Comparison of ENCODE assay signal across 9 cellular contexts in genomic region chr1:235011064-235011598, GRCh38.
DNase-seq lines count a peak whose midpoint lies in the region; ATAC-seq, FAIRE-seq and TF ChIP-seq lines count a peak whose summit lies in the region.
"Had no signal": no experiment of that assay in that cellular context is flagged by ENCODE, and none has a peak within 500 bp of the region (broad histone marks: within the 10 kb centered on the region; RNA-seq: fewer than 3 reads in every experiment).

No MANE protein-coding gene starts in this region.

- POLR2A ChIA-PET in H1 (lab: Charles Lee; ENCODE audit: partially characterized antibody), result interaction anchor here (1.2 kb wide), 1 partner anchor 40 kb away, joined by 4 read pairs; no protein-coding TSS in a partner anchor

- no peak overlapping the region for H3K27ac ChIP-seq in H1 (ENCODE audit: low read depth, low read length)

- no peak overlapping the region for H3K4ac ChIP-seq in H1 (replicated peaks; ENCODE audit: insufficient read length, low read depth, low read length)

- H3K9ac ChIP-seq in H1 (replicated peaks in 1 of 4; ENCODE audit: extremely low read depth in 1 of 4, low read depth in 3 of 4, low read length in 3 of 4), result no peak overlapping the region

- peak overlapping the region; percentile 98 for H3K27ac Mint-ChIP-seq in activated CD4-positive, alpha-beta T cell treated with anti-CD3 and anti-CD28 coated beads, Interleukin-2, amount 10 ng/mL, durations not matched to agents 24 days and 14 days

- H3K14ac ChIP-seq in H1 (ENCODE audit: insufficient read length), result no peak overlapping the region

- H3K56ac ChIP-seq in H1 (replicated peaks; ENCODE audit: insufficient read length, low read depth, low read length), result no peak overlapping the region

- no peaks in the 10 kb centered on the region for H3K27me3 ChIP-seq in H1 (replicated peaks in 1 of 4; ENCODE audit: control insufficient read depth in 3 of 4, extremely low read depth in 1 of 4, insufficient read depth in 3 of 4, low read length in 3 of 4)

- no peak overlapping the region for H3K23ac ChIP-seq in H1 (ENCODE audit: insufficient read length)

- CTCF ChIA-PET in H1 (lab: Charles Lee; ENCODE audit: partially characterized antibody), result interaction anchor here (0.8 kb wide), 1 partner anchor 512 kb away, joined by 5 read pairs; no protein-coding TSS in a partner anchor

- no peak for TF ChIP-seq RAD21 in H1 (IDR thresholded peaks at IDR 0.05 in 1 of 2, conservative IDR thresholded peaks at IDR 0.05 in 1 of 2; ENCODE audit: low read depth in 2 of 2, low read length in 2 of 2)

- TF ChIP-seq POLR2A in H1 (IDR thresholded peaks at IDR 0.05; ENCODE audit: control extremely low read depth in 1 of 2, low read depth in 2 of 2, low read length in 2 of 2), result no peak

- H3K23me2 ChIP-seq in H1 (ENCODE audit: low read depth, low read length), result no peaks in the 10 kb centered on the region

- no peak for TF ChIP-seq CTCF in H1 (IDR thresholded peaks at IDR 0.05; ENCODE audit: control extremely low read depth in 1 of 3, insufficient read depth in 1 of 3, low read depth in 1 of 3, low read length in 3 of 3)

- WGBS in H1 (ENCODE audit: extremely low coverage in 1 of 2, insufficient coverage in 1 of 2, insufficient read length in 1 of 2, insufficient replicate concordance in 2 of 2, low coverage in 1 of 2, low lambda C conversion rate in 2 of 2, missing lambda C conversion rate in 1 of 2), 2 experiments, result 90% methylated on average over 7 of the region's 7 CpGs; no CpG with 5 or more reads in 1 of the 2 experiments

- ATAC-seq in GM21360 (IDR thresholded peaks at IDR 0.05; ENCODE audit: unreplicated experiment), result peak; percentile 15
- no peak for ATAC-seq in GM21515 (IDR thresholded peaks at IDR 0.05; ENCODE audit: unreplicated experiment)
- no peak for ATAC-seq in HG03342 (IDR thresholded peaks at IDR 0.05; ENCODE audit: unreplicated experiment)

- H3K18ac ChIP-seq in H1 (ENCODE audit: extremely low read depth, low read length), result no peak overlapping the region

- H3K4me2 ChIP-seq in H1 (ENCODE audit: insufficient read depth in 1 of 2, low read depth in 2 of 2, low read length in 2 of 2), result no peak overlapping the region

- H2BK120ac ChIP-seq in H1 (replicated peaks; ENCODE audit: low read depth, low read length), result no peak overlapping the region

- no peak overlapping the region for H2BK12ac ChIP-seq in H1 (ENCODE audit: low read depth, low read length)

- no peaks in the 10 kb centered on the region for H3K79me2 ChIP-seq in H1 (ENCODE audit: control insufficient read depth in 1 of 2, insufficient read depth in 2 of 2, low read length in 2 of 2)

- peaks cover 0 to 3% (median 0%) of the 10 kb centered on the region in 4 experiments; a peak in 2 of 7 replicates for H3K4me1 ChIP-seq in H1 (replicated peaks in 1 of 4; ENCODE audit: control insufficient read depth in 3 of 4, insufficient read depth in 4 of 4, low read length in 3 of 4)

- FAIRE-seq in H1 (lab: Jason Lieb, UNC), result no peak

- no peak overlapping the region for H4K5ac ChIP-seq in H1 (ENCODE audit: insufficient read length, low read depth, low read length)

- no peak overlapping the region for H2BK15ac ChIP-seq in H1 (ENCODE audit: low read length)

- 0 out of 2 replicates have a peak overlapping the region, but pooled peaks have one; percentile 10 for H2BK20ac ChIP-seq in H1 (ENCODE audit: low read length)

- no peak overlapping the region for H2AFZ ChIP-seq in H1 (ENCODE audit: low read length)

- peaks cover 5% of the 10 kb centered on the region for H3K27me3 Mint-ChIP-seq in activated CD4-positive, alpha-beta T cell treated with anti-CD3 and anti-CD28 coated beads, Interleukin-2, amount 10 ng/mL, durations not matched to agents 24 days and 14 days

- no peak overlapping the region for H3K4me3 ChIP-seq in H1 (ENCODE audit: extremely low read depth in 1 of 4, insufficient read depth in 2 of 4, low read depth in 3 of 4, low read length in 4 of 4)

- H3K36me3 Mint-ChIP-seq in activated CD4-positive, alpha-beta T cell treated with anti-CD3 and anti-CD28 coated beads, Interleukin-2, amount 10 ng/mL, durations not matched to agents 24 days and 14 days (ENCODE audit: low read depth), result peaks cover 45% of the 10 kb centered on the region

- H4K91ac ChIP-seq in H1 (replicated peaks; ENCODE audit: insufficient read length, low read length), result no peak overlapping the region

- no peaks in the 10 kb centered on the region for H3K79me1 ChIP-seq in H1 (ENCODE audit: low read depth, low read length)

- H3K9me3 Mint-ChIP-seq in activated CD4-positive, alpha-beta T cell treated with anti-CD3 and anti-CD28 coated beads, Interleukin-2, amount 10 ng/mL, durations not matched to agents 24 days and 14 days, result peaks cover 20% of the 10 kb centered on the region

- H2AK5ac ChIP-seq in H1 (ENCODE audit: low read depth, low read length), result no peak overlapping the region

- peaks cover 84% of the 10 kb centered on the region for H3K4me1 Mint-ChIP-seq in activated CD4-positive, alpha-beta T cell treated with anti-CD3 and anti-CD28 coated beads, Interleukin-2, amount 10 ng/mL, durations not matched to agents 24 days and 14 days

- peak; percentile 87 for DNase-seq in activated CD4-positive, alpha-beta T cell treated with anti-CD3 and anti-CD28 coated beads, Interleukin-2, amount 10 ng/mL, durations not matched to agents 24 days and 14 days
- DNase-seq in H1 (ENCODE audit: low read depth in 1 of 2, low spot score in 2 of 2) (no peak), AG08395 (ENCODE audit: low spot score) (no peak), NCI-H526 treated with DMSO at 0.1 percent for 48 hours (lab: John Stamatoyannopoulos, UW) (no peak)
- peak; percentile 40 for DNase-seq in stimulated activated CD8-positive, alpha-beta memory T cell treated with anti-CD3 and anti-CD28 coated beads, Interleukin-12 subunit alpha, Interleukin-12 subunit beta, amount 100 ng/mL, for 4 hours (ENCODE audit: low read depth)
- DNase-seq: NCI-H524 treated with DMSO at 0.1 percent for 48 hours had no signal

- intact Hi-C loops in activated CD4-positive, alpha-beta T cell treated with anti-CD3 and anti-CD28 coated beads, Interleukin-2, amount 10 ng/mL, durations not matched to agents 24 days and 14 days (cut with micrococcal nuclease), result loop anchor here (1.0 to 10.0 kb wide), 18 partner anchors 24 to 522 kb away; partner anchors contain the start of genes ARID4B and GGPS1

- peak overlapping the region; percentile 76 for H3K4me3 Mint-ChIP-seq in activated CD4-positive, alpha-beta T cell treated with anti-CD3 and anti-CD28 coated beads, Interleukin-2, amount 10 ng/mL, durations not matched to agents 24 days and 14 days

- H3K9me3 ChIP-seq in H1 (ENCODE audit: insufficient read depth in 2 of 2, low read depth in 1 of 2, low read length in 1 of 2), result peaks cover 0 to 9% of the 10 kb centered on the region in 2 experiments; a peak in 1 of 4 replicates

- H4K20me1 ChIP-seq in H1 (replicated peaks in 1 of 2; ENCODE audit: control insufficient read depth in 1 of 2, insufficient read depth in 2 of 2, low read length in 2 of 2), result no peaks in the 10 kb centered on the region

- no peak for TF ChIP-seq EP300 in H1 (IDR thresholded peaks at IDR 0.05; ENCODE audit: borderline replicate concordance in 1 of 2, low read depth in 2 of 2, low read length in 2 of 2)

- H4K8ac ChIP-seq in H1 (ENCODE audit: extremely low read depth, insufficient read depth, low read length), result no peak overlapping the region; the same call in 1 of the 2 replicates

- no peaks in the 10 kb centered on the region for H3K36me3 ChIP-seq in H1 (ENCODE audit: control insufficient read depth in 2 of 4, insufficient read depth in 4 of 4, low read length in 3 of 4)

- H2BK5ac ChIP-seq in H1 (ENCODE audit: low read depth, low read length), result no peak overlapping the region

TF ChIP-seq in H1, 55 proteins besides CTCF, POLR2A, EP300 and RAD21:
- TF ChIP-seq CHD1 (IDR thresholded peaks at IDR 0.05; ENCODE audit: low read depth, low read length) (no peak), MAFK (IDR thresholded peaks at IDR 0.05; ENCODE audit: low read depth, low read length) (no peak), MAX (IDR thresholded peaks at IDR 0.05) (no peak), POLR2AphosphoS5 (IDR thresholded peaks at IDR 0.05; ENCODE audit: low read depth, low read length) (no peak), SRF (IDR thresholded peaks at IDR 0.05; ENCODE audit: low read depth, low read length) (no peak), SIN3A (conservative IDR thresholded peaks at IDR 0.05 in 1 of 2, IDR thresholded peaks at IDR 0.05 in 1 of 2; ENCODE audit: low read depth in 1 of 2, low read length in 2 of 2) (no peak), GTF2F1 (IDR thresholded peaks at IDR 0.05; ENCODE audit: borderline replicate concordance, low read depth, low read length) (no peak), JUN (IDR thresholded peaks at IDR 0.05; ENCODE audit: low read depth, low read length) (no peak), RFX5 (IDR thresholded peaks at IDR 0.05; ENCODE audit: borderline replicate concordance, low read depth, low read length) (no peak), BACH1 (IDR thresholded peaks at IDR 0.05; ENCODE audit: low read length) (no peak), EZH2 (IDR thresholded peaks at IDR 0.05; ENCODE audit: low read depth, low read length, severe bottlenecking) (no peak), SP1 (IDR thresholded peaks at IDR 0.05; ENCODE audit: low read depth, low read length) (no peak), EGR1 (IDR thresholded peaks at IDR 0.05; ENCODE audit: borderline replicate concordance, low read depth, low read length) (no peak), TCF12 (IDR thresholded peaks at IDR 0.05; ENCODE audit: low read depth, low read length) (no peak), CREB1 (IDR thresholded peaks at IDR 0.05) (no peak)
TF ChIP-seq in H1: peak in this region for 0.

Comparison
In these comparisons a context has a peak if more than half of its experiments do, and no peak if none do; other contexts are left out.
1. DNase-seq: peak in activated CD4-positive, alpha-beta T cell treated with anti-CD3 and anti-CD28 coated beads, Interleukin-2, amount 10 ng/mL, durations not matched to agents 24 days and 14 days (single experiment) and stimulated activated CD8-positive, alpha-beta memory T cell treated with anti-CD3 and anti-CD28 coated beads, Interleukin-12 subunit alpha, Interleukin-12 subunit beta, amount 100 ng/mL, for 4 hours (single experiment); none in H1 (0 of 2), AG08395 (single experiment) and NCI-H526 treated with DMSO at 0.1 percent for 48 hours (single experiment).